In the genomic region with DNA sequence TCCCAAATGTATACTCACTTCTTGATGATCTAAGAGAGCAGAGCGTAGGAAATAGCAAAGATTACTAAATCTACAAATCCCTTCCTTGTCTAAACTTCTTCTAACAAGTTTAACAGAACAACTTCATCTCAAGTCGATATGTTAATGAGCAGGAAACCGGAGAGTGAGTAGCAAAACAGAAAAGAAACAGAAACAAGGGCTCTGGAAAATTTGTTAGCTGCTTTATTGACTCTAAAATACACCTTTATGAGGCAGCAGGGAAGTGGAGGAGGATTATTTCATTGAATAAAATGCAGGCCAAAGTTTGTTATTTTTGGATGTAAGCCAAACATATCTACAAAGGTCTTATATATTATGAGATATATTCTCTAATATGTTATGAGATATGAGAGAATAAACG, we compare ENCODE assay signal across 14 cellular contexts.
DNase-seq lines count a peak whose midpoint lies in the region; ATAC-seq and TF ChIP-seq lines count a peak whose summit lies in the region.
"Had no signal": no experiment of that assay in that cellular context is flagged by ENCODE, and none has a peak within 500 bp of the region (broad histone marks: within the 10 kb centered on the region; RNA-seq: fewer than 3 reads in every experiment).

No MANE protein-coding gene starts in this region.

- no peak for TF ChIP-seq CTCF in mucosa of descending colon (IDR thresholded peaks at IDR 0.05)

- peak; percentile 49 for ATAC-seq in GM19463 (IDR thresholded peaks at IDR 0.05; ENCODE audit: unreplicated experiment)
- ATAC-seq in mucosa of descending colon = peak; percentile 45
- no peak for ATAC-seq in GM19395 (IDR thresholded peaks at IDR 0.05; ENCODE audit: unreplicated experiment)
- ATAC-seq: HepG2 had no signal

- H3K4me1 ChIP-seq in mucosa of descending colon (ENCODE audit: low read depth) = no peaks in the 10 kb centered on the region
- H3K4me1 ChIP-seq: HAP-1 had no signal

- no peaks in the 10 kb centered on the region for H3K36me3 ChIP-seq in mucosa of descending colon (ENCODE audit: low read depth)
- H3K36me3 ChIP-seq: BLaER1 treated with 17β-estradiol and CSF1 and Interleukin-3, amounts not matched to agents 10 nM and 100 nM; HAP-1 had no signal

- intact Hi-C loops in mucosa of descending colon (cut with DNase I, micrococcal nuclease) = no loop called here

- no peak overlapping the region for H3K4me3 ChIP-seq in mucosa of descending colon
- H3K4me3 ChIP-seq: BLaER1 treated with 17β-estradiol and CSF1 and Interleukin-3, amounts not matched to agents 10 nM and 100 nM; HAP-1 had no signal

- peak; percentile 17 for DNase-seq in NCI-H748 (lab: John Stamatoyannopoulos, UW; ENCODE audit: unreplicated experiment)
- no peak for DNase-seq in NCI-H748 treated with DMSO at 0.1 percent for 48 hours (lab: John Stamatoyannopoulos, UW)
- peak; percentile 11 for DNase-seq in NCI-H2029 (lab: John Stamatoyannopoulos, UW)
- DNase-seq in mucosa of descending colon = no peak
- DNase-seq in SKM-1 treated with dmso at 0.1 percent for 144 hours (lab: John Stamatoyannopoulos, UW; ENCODE audit: unreplicated experiment) = no peak
- DNase-seq in activated CD4-positive, alpha-beta T cell treated with anti-CD3 and anti-CD28 coated beads for 1 hour = no peak
- DNase-seq: 8988T; CD4-positive, CD25-positive, alpha-beta regulatory T cell; DMS 273 treated with DMSO at 0.1 percent for 48 hours had no signal

- H3K9me3 ChIP-seq in mucosa of descending colon = no peaks in the 10 kb centered on the region
- H3K9me3 ChIP-seq: BLaER1 treated with 17β-estradiol and CSF1 and Interleukin-3, amounts not matched to agents 10 nM and 100 nM; HAP-1 had no signal

Comparison
In these comparisons a context has a peak if more than half of its experiments do, and no peak if none do; other contexts are left out.
1. DNase-seq: peak in NCI-H748 (single experiment) and NCI-H2029 (single experiment); none in NCI-H748 treated with DMSO at 0.1 percent for 48 hours (single experiment), mucosa of descending colon (0 of 3), SKM-1 treated with dmso at 0.1 percent for 144 hours (single experiment) and activated CD4-positive, alpha-beta T cell treated with anti-CD3 and anti-CD28 coated beads for 1 hour (single experiment).